Comparison of ENCODE assay signal across 1 cellular context in the genomic region with DNA sequence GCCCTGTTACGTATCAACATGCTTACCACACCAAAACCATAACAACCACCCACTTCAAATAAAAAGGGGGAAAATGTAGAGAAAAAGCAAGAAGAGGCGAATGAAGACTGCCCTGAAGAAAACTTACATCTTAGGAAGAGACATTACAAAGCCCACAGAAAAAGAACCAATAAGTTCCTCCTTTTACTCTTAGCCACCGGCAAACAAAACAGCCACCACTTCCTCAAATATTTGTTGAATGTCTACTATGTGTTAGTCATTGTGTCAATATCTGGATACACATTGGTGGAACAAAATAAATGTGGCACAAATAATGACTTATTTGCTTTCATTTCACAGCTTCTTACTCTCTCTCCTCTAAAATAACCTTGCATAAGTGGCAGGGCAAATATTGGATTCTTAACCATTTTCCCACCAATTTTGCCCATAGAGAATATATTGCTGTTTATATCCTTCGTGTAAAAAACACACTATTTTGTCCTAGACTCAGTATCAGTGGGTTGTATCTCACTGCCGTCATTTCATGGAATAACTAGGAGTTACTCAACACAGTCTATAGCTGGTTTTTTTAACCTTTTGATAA.
A peak's percentile ranks its signal among the peaks of the same experiment; 100 is the strongest.
TF ChIP-seq lines count a peak whose summit lies in the region.

No MANE protein-coding gene starts in this region.

TF ChIP-seq in HepG2, 621 proteins besides CTCF, POLR2A, EP300 and RAD21 (continued from another document):
- TF ChIP-seq, protein P1, sequence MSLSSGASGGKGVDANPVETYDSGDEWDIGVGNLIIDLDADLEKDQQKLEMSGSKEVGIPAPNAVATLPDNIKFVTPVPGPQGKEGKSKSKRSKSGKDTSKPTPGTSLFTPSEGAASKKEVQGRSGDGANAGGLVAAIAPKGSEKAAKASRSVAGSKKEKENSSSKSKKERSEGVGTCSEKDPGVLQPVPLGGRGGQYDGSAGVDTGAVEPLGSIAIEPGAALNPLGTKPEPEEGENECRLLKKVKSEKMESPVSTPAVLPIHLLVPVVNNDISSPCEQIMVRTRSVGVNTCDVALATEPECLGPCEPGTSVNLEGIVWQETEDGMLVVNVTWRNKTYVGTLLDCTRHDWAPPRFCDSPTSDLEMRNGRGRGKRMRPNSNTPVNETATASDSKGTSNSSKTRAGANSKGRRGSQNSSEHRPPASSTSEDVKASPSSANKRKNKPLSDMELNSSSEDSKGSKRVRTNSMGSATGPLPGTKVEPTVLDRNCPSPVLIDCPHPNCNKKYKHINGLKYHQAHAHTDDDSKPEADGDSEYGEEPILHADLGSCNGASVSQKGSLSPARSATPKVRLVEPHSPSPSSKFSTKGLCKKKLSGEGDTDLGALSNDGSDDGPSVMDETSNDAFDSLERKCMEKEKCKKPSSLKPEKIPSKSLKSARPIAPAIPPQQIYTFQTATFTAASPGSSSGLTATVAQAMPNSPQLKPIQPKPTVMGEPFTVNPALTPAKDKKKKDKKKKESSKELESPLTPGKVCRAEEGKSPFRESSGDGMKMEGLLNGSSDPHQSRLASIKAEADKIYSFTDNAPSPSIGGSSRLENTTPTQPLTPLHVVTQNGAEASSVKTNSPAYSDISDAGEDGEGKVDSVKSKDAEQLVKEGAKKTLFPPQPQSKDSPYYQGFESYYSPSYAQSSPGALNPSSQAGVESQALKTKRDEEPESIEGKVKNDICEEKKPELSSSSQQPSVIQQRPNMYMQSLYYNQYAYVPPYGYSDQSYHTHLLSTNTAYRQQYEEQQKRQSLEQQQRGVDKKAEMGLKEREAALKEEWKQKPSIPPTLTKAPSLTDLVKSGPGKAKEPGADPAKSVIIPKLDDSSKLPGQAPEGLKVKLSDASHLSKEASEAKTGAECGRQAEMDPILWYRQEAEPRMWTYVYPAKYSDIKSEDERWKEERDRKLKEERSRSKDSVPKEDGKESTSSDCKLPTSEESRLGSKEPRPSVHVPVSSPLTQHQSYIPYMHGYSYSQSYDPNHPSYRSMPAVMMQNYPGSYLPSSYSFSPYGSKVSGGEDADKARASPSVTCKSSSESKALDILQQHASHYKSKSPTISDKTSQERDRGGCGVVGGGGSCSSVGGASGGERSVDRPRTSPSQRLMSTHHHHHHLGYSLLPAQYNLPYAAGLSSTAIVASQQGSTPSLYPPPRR (CRISPR knock-in tag; IDR thresholded peaks at IDR 0.05; ENCODE audit: borderline replicate concordance) = peak; percentile 63; the same call in 1 of the 2 replicates
- TF ChIP-seq HNRNPH1 (optimal IDR thresholded peaks at IDR 0.05; ENCODE audit: low read depth, low read length) (no peak), ZKSCAN8 (CRISPR knock-in tag; IDR thresholded peaks at IDR 0.05; ENCODE audit: borderline replicate concordance) (0 out of 2 replicates have a peak, but pooled peaks have one; percentile 23), GABPA (IDR thresholded peaks at IDR 0.05; ENCODE audit: low read depth, low read length) (no peak), GABPA (CRISPR knock-in tag; IDR thresholded peaks at IDR 0.05; ENCODE audit: low read depth) (peak; percentile 26; the same call in 1 of the 2 replicates), HHEX (CRISPR knock-in tag; IDR thresholded peaks at IDR 0.05) (peak; percentile 80), HMG20A (CRISPR knock-in tag; IDR thresholded peaks at IDR 0.05; ENCODE audit: borderline replicate concordance) (peak; percentile 70; the same call in 1 of the 2 replicates), SMARCC2 (IDR thresholded peaks at IDR 0.05) (0 out of 2 replicates have a peak, but pooled peaks have one; percentile 71), SMARCE1 (IDR thresholded peaks at IDR 0.05; ENCODE audit: borderline replicate concordance) (peak; percentile 69; the same call in 1 of the 2 replicates), ZSCAN31 (CRISPR knock-in tag; IDR thresholded peaks at IDR 0.05; ENCODE audit: low read depth) (no peak), ELF3 (CRISPR knock-in tag; IDR thresholded peaks at IDR 0.05) (peak; percentile 94), ZNF543 (CRISPR knock-in tag; IDR thresholded peaks at IDR 0.05) (no peak), SUZ12 (IDR thresholded peaks at IDR 0.05; ENCODE audit: low read depth, low read length) (no peak), TSC22D2 (CRISPR knock-in tag; IDR thresholded peaks at IDR 0.05; ENCODE audit: borderline replicate concordance) (no peak), FOSL1 (CRISPR knock-in tag; IDR thresholded peaks at IDR 0.05; ENCODE audit: borderline replicate concordance) (peak; percentile 92), HMG20B (CRISPR knock-in tag; conservative IDR thresholded peaks at IDR 0.05) (no peak), CBX1 (IDR thresholded peaks at IDR 0.05; ENCODE audit: low read depth) (no peak), ZIK1 (CRISPR knock-in tag; IDR thresholded peaks at IDR 0.05; ENCODE audit: borderline replicate concordance, low read depth) (no peak), REL (CRISPR knock-in tag; conservative IDR thresholded peaks at IDR 0.05) (no peak), NFIB (CRISPR knock-in tag; IDR thresholded peaks at IDR 0.05; ENCODE audit: borderline replicate concordance) (no peak)
- TF ChIP-seq, protein P2, sequence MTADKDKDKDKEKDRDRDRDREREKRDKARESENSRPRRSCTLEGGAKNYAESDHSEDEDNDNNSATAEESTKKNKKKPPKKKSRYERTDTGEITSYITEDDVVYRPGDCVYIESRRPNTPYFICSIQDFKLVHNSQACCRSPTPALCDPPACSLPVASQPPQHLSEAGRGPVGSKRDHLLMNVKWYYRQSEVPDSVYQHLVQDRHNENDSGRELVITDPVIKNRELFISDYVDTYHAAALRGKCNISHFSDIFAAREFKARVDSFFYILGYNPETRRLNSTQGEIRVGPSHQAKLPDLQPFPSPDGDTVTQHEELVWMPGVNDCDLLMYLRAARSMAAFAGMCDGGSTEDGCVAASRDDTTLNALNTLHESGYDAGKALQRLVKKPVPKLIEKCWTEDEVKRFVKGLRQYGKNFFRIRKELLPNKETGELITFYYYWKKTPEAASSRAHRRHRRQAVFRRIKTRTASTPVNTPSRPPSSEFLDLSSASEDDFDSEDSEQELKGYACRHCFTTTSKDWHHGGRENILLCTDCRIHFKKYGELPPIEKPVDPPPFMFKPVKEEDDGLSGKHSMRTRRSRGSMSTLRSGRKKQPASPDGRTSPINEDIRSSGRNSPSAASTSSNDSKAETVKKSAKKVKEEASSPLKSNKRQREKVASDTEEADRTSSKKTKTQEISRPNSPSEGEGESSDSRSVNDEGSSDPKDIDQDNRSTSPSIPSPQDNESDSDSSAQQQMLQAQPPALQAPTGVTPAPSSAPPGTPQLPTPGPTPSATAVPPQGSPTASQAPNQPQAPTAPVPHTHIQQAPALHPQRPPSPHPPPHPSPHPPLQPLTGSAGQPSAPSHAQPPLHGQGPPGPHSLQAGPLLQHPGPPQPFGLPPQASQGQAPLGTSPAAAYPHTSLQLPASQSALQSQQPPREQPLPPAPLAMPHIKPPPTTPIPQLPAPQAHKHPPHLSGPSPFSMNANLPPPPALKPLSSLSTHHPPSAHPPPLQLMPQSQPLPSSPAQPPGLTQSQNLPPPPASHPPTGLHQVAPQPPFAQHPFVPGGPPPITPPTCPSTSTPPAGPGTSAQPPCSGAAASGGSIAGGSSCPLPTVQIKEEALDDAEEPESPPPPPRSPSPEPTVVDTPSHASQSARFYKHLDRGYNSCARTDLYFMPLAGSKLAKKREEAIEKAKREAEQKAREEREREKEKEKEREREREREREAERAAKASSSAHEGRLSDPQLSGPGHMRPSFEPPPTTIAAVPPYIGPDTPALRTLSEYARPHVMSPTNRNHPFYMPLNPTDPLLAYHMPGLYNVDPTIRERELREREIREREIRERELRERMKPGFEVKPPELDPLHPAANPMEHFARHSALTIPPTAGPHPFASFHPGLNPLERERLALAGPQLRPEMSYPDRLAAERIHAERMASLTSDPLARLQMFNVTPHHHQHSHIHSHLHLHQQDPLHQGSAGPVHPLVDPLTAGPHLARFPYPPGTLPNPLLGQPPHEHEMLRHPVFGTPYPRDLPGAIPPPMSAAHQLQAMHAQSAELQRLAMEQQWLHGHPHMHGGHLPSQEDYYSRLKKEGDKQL (CRISPR knock-in tag; IDR thresholded peaks at IDR 0.05; ENCODE audit: low read depth) = peak; percentile 83; the same call in 1 of the 2 replicates
- TF ChIP-seq, protein P3, sequence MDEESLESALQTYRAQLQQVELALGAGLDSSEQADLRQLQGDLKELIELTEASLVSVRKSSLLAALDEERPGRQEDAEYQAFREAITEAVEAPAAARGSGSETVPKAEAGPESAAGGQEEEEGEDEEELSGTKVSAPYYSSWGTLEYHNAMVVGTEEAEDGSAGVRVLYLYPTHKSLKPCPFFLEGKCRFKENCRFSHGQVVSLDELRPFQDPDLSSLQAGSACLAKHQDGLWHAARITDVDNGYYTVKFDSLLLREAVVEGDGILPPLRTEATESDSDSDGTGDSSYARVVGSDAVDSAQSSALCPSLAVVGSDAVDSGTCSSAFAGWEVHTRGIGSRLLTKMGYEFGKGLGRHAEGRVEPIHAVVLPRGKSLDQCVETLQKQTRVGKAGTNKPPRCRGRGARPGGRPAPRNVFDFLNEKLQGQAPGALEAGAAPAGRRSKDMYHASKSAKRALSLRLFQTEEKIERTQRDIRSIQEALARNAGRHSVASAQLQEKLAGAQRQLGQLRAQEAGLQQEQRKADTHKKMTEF (CRISPR knock-in tag; IDR thresholded peaks at IDR 0.05) = peak; percentile 38; the same call in 1 of the 2 replicates
- TF ChIP-seq, protein P4, sequence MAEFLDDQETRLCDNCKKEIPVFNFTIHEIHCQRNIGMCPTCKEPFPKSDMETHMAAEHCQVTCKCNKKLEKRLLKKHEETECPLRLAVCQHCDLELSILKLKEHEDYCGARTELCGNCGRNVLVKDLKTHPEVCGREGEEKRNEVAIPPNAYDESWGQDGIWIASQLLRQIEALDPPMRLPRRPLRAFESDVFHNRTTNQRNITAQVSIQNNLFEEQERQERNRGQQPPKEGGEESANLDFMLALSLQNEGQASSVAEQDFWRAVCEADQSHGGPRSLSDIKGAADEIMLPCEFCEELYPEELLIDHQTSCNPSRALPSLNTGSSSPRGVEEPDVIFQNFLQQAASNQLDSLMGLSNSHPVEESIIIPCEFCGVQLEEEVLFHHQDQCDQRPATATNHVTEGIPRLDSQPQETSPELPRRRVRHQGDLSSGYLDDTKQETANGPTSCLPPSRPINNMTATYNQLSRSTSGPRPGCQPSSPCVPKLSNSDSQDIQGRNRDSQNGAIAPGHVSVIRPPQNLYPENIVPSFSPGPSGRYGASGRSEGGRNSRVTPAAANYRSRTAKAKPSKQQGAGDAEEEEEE (CRISPR knock-in tag; IDR thresholded peaks at IDR 0.05; ENCODE audit: borderline replicate concordance) = no peak
- TF ChIP-seq, protein P5, sequence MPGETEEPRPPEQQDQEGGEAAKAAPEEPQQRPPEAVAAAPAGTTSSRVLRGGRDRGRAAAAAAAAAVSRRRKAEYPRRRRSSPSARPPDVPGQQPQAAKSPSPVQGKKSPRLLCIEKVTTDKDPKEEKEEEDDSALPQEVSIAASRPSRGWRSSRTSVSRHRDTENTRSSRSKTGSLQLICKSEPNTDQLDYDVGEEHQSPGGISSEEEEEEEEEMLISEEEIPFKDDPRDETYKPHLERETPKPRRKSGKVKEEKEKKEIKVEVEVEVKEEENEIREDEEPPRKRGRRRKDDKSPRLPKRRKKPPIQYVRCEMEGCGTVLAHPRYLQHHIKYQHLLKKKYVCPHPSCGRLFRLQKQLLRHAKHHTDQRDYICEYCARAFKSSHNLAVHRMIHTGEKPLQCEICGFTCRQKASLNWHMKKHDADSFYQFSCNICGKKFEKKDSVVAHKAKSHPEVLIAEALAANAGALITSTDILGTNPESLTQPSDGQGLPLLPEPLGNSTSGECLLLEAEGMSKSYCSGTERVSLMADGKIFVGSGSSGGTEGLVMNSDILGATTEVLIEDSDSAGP (CRISPR knock-in tag; IDR thresholded peaks at IDR 0.05; ENCODE audit: borderline replicate concordance) = no peak
